In the genomic region with DNA sequence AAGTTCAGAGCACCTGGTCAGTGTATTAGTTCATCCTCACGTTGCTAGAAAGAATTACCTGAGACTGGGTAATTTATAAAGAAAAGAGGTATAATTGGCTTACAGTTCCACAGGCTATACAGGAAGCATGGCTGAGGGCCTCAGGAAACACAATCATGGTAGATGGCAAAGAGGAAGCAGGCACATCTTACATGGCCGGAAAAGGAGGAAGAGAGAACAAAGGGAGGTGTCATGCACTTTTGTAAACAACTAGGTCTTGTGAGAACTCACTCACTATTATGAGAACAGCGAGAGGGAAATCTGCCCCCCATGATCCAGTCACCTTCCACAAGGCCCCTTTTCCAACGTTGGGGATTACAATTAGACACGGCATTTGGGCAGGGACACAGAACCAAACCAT, we compare ENCODE assay signal across 1 cellular context.
TF ChIP-seq lines count a peak whose summit lies in the region.

No MANE protein-coding gene starts in this region.

TF ChIP-seq in GM12878, 131 proteins besides CTCF, POLR2A, EP300 and RAD21 (continued from another document):
- TF ChIP-seq SPI1 (IDR thresholded peaks at IDR 0.05; ENCODE audit: borderline replicate concordance, insufficient read depth, low read depth, low read length) = peak; percentile 6; the same call in 1 of the 2 replicates
